In genomic region chr14:29905549-29905948, GRCh38 we compare ENCODE assay signal across 15 cellular contexts. TPM values are rescaled to one million over a fixed set of nuclear protein-coding genes. Genes with fewer than 3 reads are reported as not detected.
"Had no signal": no experiment of that assay in that cellular context is flagged by ENCODE, and none has a peak within 500 bp of the region (broad histone marks: within the 10 kb centered on the region; RNA-seq: fewer than 3 reads in every experiment).

No MANE protein-coding gene starts in this region.

- H3K4me1 Mint-ChIP-seq: activated naive CD8-positive, alpha-beta T cell treated with anti-CD3 and anti-CD28 coated beads, Interleukin-2, amount 50 U/mL, for 24 hours; naive thymus-derived CD4-positive, alpha-beta T cell had no signal

- ATAC-seq: activated CD8-positive, alpha-beta T cell treated with anti-CD3 and anti-CD28 coated beads, Interleukin-2, amount 10 ng/mL, durations not matched to agents 7 days and 5 days; activated naive CD8-positive, alpha-beta T cell treated with anti-CD3 and anti-CD28 coated beads, Interleukin-2, amount 50 U/mL, for 24 hours; naive thymus-derived CD4-positive, alpha-beta T cell; sciatic nerve; stimulated activated memory B cell treated with anti-CD40 and anti-IgM and Interleukin-4, amounts not matched to agents 10 μg/mL and 1 μg/mL and 100 μg/mL, for 72 hours had no signal

- DNase-seq: activated CD4-positive, alpha-beta T cell treated with anti-CD3 and anti-CD28 coated beads for 4 hours; activated CD8-positive, alpha-beta memory T cell treated with anti-CD3 and anti-CD28 coated beads, Interleukin-2, amount 50 U/mL, for 48 hours; activated CD8-positive, alpha-beta T cell treated with anti-CD3 and anti-CD28 coated beads, Interleukin-2, amount 10 ng/mL, durations not matched to agents 7 days and 5 days; activated naive CD8-positive, alpha-beta T cell treated with anti-CD3 and anti-CD28 coated beads, Interleukin-2, amount 50 U/mL, for 24 hours; colonic mucosa; effector CD4-positive, alpha-beta T cell; lower lobe of right lung; naive thymus-derived CD4-positive, alpha-beta T cell; spleen; stimulated activated CD4-positive, alpha-beta T cell treated with anti-CD3 and anti-CD28 coated beads, Interleukin-1b, Interleukin-23, amount 100 ng/mL, for 48 hours had no signal

- H3K27me3 Mint-ChIP-seq: activated naive CD8-positive, alpha-beta T cell treated with anti-CD3 and anti-CD28 coated beads, Interleukin-2, amount 50 U/mL, for 24 hours; naive thymus-derived CD4-positive, alpha-beta T cell; stimulated activated memory B cell treated with anti-CD40 and anti-IgM and Interleukin-4, amounts not matched to agents 10 μg/mL and 1 μg/mL and 100 μg/mL, for 72 hours had no signal

- H3K4me3 ChIP-seq: colonic mucosa, lower lobe of right lung, prostate gland, spleen, tibial nerve had no signal

- H3K4me3 Mint-ChIP-seq: activated CD8-positive, alpha-beta T cell treated with anti-CD3 and anti-CD28 coated beads, Interleukin-2, amount 10 ng/mL, durations not matched to agents 7 days and 5 days; activated naive CD8-positive, alpha-beta T cell treated with anti-CD3 and anti-CD28 coated beads, Interleukin-2, amount 50 U/mL, for 24 hours; naive thymus-derived CD4-positive, alpha-beta T cell; stimulated activated memory B cell treated with anti-CD40 and anti-IgM and Interleukin-4, amounts not matched to agents 10 μg/mL and 1 μg/mL and 100 μg/mL, for 72 hours had no signal

- H3K36me3 Mint-ChIP-seq: naive thymus-derived CD4-positive, alpha-beta T cell; stimulated activated memory B cell treated with anti-CD40 and anti-IgM and Interleukin-4, amounts not matched to agents 10 μg/mL and 1 μg/mL and 100 μg/mL, for 72 hours had no signal

- H3K27ac Mint-ChIP-seq: activated CD8-positive, alpha-beta T cell treated with anti-CD3 and anti-CD28 coated beads, Interleukin-2, amount 10 ng/mL, durations not matched to agents 7 days and 5 days; activated naive CD8-positive, alpha-beta T cell treated with anti-CD3 and anti-CD28 coated beads, Interleukin-2, amount 50 U/mL, for 24 hours; naive thymus-derived CD4-positive, alpha-beta T cell; stimulated activated memory B cell treated with anti-CD40 and anti-IgM and Interleukin-4, amounts not matched to agents 10 μg/mL and 1 μg/mL and 100 μg/mL, for 72 hours had no signal

- H3K9me3 Mint-ChIP-seq: activated naive CD8-positive, alpha-beta T cell treated with anti-CD3 and anti-CD28 coated beads, Interleukin-2, amount 50 U/mL, for 24 hours had no signal

- H3K27ac ChIP-seq: colonic mucosa, lower lobe of right lung, neutrophil, spleen, tibial nerve had no signal

RNA-seq across cellular contexts. Expression of gene PRKD1, which starts 22.1 kb away (rescaled TPM):
- total RNA-seq: activated CD8-positive, alpha-beta T cell treated with anti-CD3 and anti-CD28 coated beads, Interleukin-2, amount 10 ng/mL, durations not matched to agents 7 days and 5 days; naive thymus-derived CD4-positive, alpha-beta T cell had no signal
